Comparison of ENCODE assay signal across 1 cellular context in genomic region chr12:44582521-44582920, GRCh38.
TF ChIP-seq lines count a peak whose summit lies in the region.

No MANE protein-coding gene starts in this region.

TF ChIP-seq in WTC11, 78 proteins besides CTCF, POLR2A, EP300 and RAD21 (continued from another document):
- no peak for TF ChIP-seq USF1 (CRISPR knock-in tag; IDR thresholded peaks at IDR 0.05)
- no peak for TF ChIP-seq TEAD1 (CRISPR knock-in tag; IDR thresholded peaks at IDR 0.05)
- no peak for TF ChIP-seq ATF6 (CRISPR knock-in tag; IDR thresholded peaks at IDR 0.05)
- TF ChIP-seq NFE2L1 (CRISPR knock-in tag; IDR thresholded peaks at IDR 0.05), result no peak
- no peak for TF ChIP-seq ARID4B (CRISPR knock-in tag; IDR thresholded peaks at IDR 0.05; ENCODE audit: borderline replicate concordance)
- no peak for TF ChIP-seq FOXK1 (CRISPR knock-in tag; IDR thresholded peaks at IDR 0.05)
- no peak for TF ChIP-seq MXD4 (CRISPR knock-in tag; IDR thresholded peaks at IDR 0.05; ENCODE audit: borderline replicate concordance)
